Comparison of ENCODE assay signal across 9 cellular contexts in genomic region chr4:82431831-82432230, GRCh38. TPM values are rescaled to one million over a fixed set of nuclear protein-coding genes. Genes with fewer than 3 reads are reported as not detected.
DNase-seq lines count a peak whose midpoint lies in the region; ATAC-seq and TF ChIP-seq lines count a peak whose summit lies in the region.
"Had no signal": no experiment of that assay in that cellular context is flagged by ENCODE, and none has a peak within 500 bp of the region (broad histone marks: within the 10 kb centered on the region; RNA-seq: fewer than 3 reads in every experiment).

No MANE protein-coding gene starts in this region.

- H3K36me3 ChIP-seq in smooth muscle cell (ENCODE audit: low read depth) (no peaks in the 10 kb centered on the region), body of pancreas (replicated peaks in 1 of 2; ENCODE audit: insufficient read depth in 1 of 2, low read depth in 2 of 2) (no peaks in the 10 kb centered on the region)

- H3K4me3 Mint-ChIP-seq in activated T-cell treated with anti-CD3 and anti-CD28 coated beads, Interleukin-2, amount 50 U/mL, for 4 hours, result peak overlapping the region; percentile 100
- H3K4me3 Mint-ChIP-seq in T-cell, result peak overlapping the region; percentile 28 to 99 (median 98)

- POLR2A ChIA-PET in T-cell (lab: Charles Lee), result interaction anchor here (0.6 to 1.8 kb wide), 5 partner anchors 10 to 1043 kb away, joined by 3 to 9 read pairs (median 7); no protein-coding TSS in a partner anchor

- peaks cover 23% of the 10 kb centered on the region for H3F3A ChIP-seq in smooth muscle cell (ENCODE audit: low read depth)

- no peak for DNase-seq in activated T-cell treated with anti-CD3 and anti-CD28 coated beads, Interleukin-2, amount 50 U/mL, for 4 hours
- DNase-seq in activated T-cell treated with anti-CD3 and anti-CD28 coated beads, Interleukin-2, amount 50 U/mL, for 48 hours, result no peak
- no peak for DNase-seq in T-cell
- no peak for DNase-seq in fibroblast of pulmonary artery (ENCODE audit: low read depth)
- DNase-seq in smooth muscle cell (lab: John Stamatoyannopoulos, UW; ENCODE audit: unreplicated experiment), result no peak
- no peak for DNase-seq in body of pancreas
- DNase-seq in GM13977 (ENCODE audit: low spot score), result no peak
- DNase-seq: left colon had no signal

- in situ Hi-C loops in GM13977 (cut with MboI; ENCODE audit: low pct_unique_long_range_greater_than_20kb, low sequenced_read_pairs, unreplicated experiment), result no loop called here

- CTCF ChIA-PET in T-cell (lab: Charles Lee), result interaction anchor here in 1 of 2 donors (0.7 to 0.9 kb wide), 3 partner anchors 30 to 446 kb away, joined by 3 to 4 read pairs (median 3); partner anchors contain the start of gene HNRNPD

- H3K4me1 Mint-ChIP-seq in activated T-cell treated with anti-CD3 and anti-CD28 coated beads, Interleukin-2, amount 50 U/mL, for 4 hours (ENCODE audit: low read depth), result peaks cover 54% of the 10 kb centered on the region
- peaks cover 58 to 70% (median 68%) of the 10 kb centered on the region in 3 donors for H3K4me1 Mint-ChIP-seq in T-cell

- no peaks in the 10 kb centered on the region for H3K27me3 Mint-ChIP-seq in activated T-cell treated with anti-CD3 and anti-CD28 coated beads, Interleukin-2, amount 50 U/mL, for 4 hours (ENCODE audit: low read depth)
- no peaks in the 10 kb centered on the region for H3K27me3 Mint-ChIP-seq in T-cell

- ATAC-seq in activated T-cell treated with anti-CD3 and anti-CD28 coated beads, Interleukin-2, amount 50 U/mL, for 4 hours, result no peak
- ATAC-seq in T-cell (replicated peaks in 1 of 4) (no peak), GM18868 (IDR thresholded peaks at IDR 0.05; ENCODE audit: unreplicated experiment) (no peak), body of pancreas (no peak)

- peaks cover 85% of the 10 kb centered on the region for H3K79me2 ChIP-seq in smooth muscle cell (ENCODE audit: low read depth)

- WGBS in smooth muscle cell (ENCODE audit: low lambda C conversion rate), result 98% methylated on average over 4 of the region's 4 CpGs
- WGBS in body of pancreas, 2 donors, result 97% methylated on average over 4 of the region's 4 CpGs

- no peaks in the 10 kb centered on the region for H3K9me3 ChIP-seq in smooth muscle cell (replicated peaks; ENCODE audit: low read depth)
- no peaks in the 10 kb centered on the region for H3K9me3 ChIP-seq in body of pancreas

- H3K4me3 ChIP-seq in fibroblast of pulmonary artery (replicated peaks; ENCODE audit: low read depth, low read length), result peak overlapping the region; percentile 87
- H3K4me3 ChIP-seq in smooth muscle cell, result peak overlapping the region; percentile 91
- no peak overlapping the region for H3K4me3 ChIP-seq in body of pancreas

- H3K27ac ChIP-seq in smooth muscle cell (ENCODE audit: low read depth) (no peak overlapping the region), body of pancreas (no peak overlapping the region)

- TF ChIP-seq POLR2A in body of pancreas (IDR thresholded peaks at IDR 0.05), result no peak

- no peak for TF ChIP-seq CTCF in fibroblast of pulmonary artery (IDR thresholded peaks at IDR 0.05; ENCODE audit: low read length, missing control alignments)
- no peak for TF ChIP-seq CTCF in smooth muscle cell (IDR thresholded peaks at IDR 0.05; ENCODE audit: borderline replicate concordance, insufficient read depth, poor library complexity, severe bottlenecking)
- no peak for TF ChIP-seq CTCF in body of pancreas (IDR thresholded peaks at IDR 0.05)
- TF ChIP-seq CTCF in GM13977 (IDR thresholded peaks at IDR 0.05; ENCODE audit: extremely low read depth, insufficient read depth, missing control alignments), result no peak

- peak overlapping the region; percentile 98 for H3K4me2 ChIP-seq in smooth muscle cell

- peaks cover 79% of the 10 kb centered on the region for H4K20me1 ChIP-seq in smooth muscle cell (ENCODE audit: low read depth)

- peaks cover 32% of the 10 kb centered on the region for H3K36me3 Mint-ChIP-seq in activated T-cell treated with anti-CD3 and anti-CD28 coated beads, Interleukin-2, amount 50 U/mL, for 4 hours (ENCODE audit: insufficient read depth)
- H3K36me3 Mint-ChIP-seq in T-cell, result peaks cover 30% of the 10 kb centered on the region

- H3K27me3 ChIP-seq in smooth muscle cell (ENCODE audit: low read depth), result no peaks in the 10 kb centered on the region
- H3K27me3 ChIP-seq in body of pancreas, result no peaks in the 10 kb centered on the region

- no peak overlapping the region for H3K9ac ChIP-seq in smooth muscle cell (ENCODE audit: low read depth)

- no peaks in the 10 kb centered on the region for H3K9me3 Mint-ChIP-seq in activated T-cell treated with anti-CD3 and anti-CD28 coated beads, Interleukin-2, amount 50 U/mL, for 4 hours
- no peaks in the 10 kb centered on the region for H3K9me3 Mint-ChIP-seq in T-cell

- H3K27ac Mint-ChIP-seq in T-cell, result no peak overlapping the region

- H2AFZ ChIP-seq in smooth muscle cell (ENCODE audit: low read depth), result no peak overlapping the region

- H3K4me1 ChIP-seq in smooth muscle cell (ENCODE audit: low read depth), result peaks cover 23% of the 10 kb centered on the region
- H3K4me1 ChIP-seq in body of pancreas, result peaks cover 32% of the 10 kb centered on the region

- intact Hi-C loops in body of pancreas (cut with DNase I), result no loop called here

RNA-seq across cellular contexts. Expression of gene ENOPH1, which starts 1.4 kb away (rescaled TPM):
- total RNA-seq in activated T-cell treated with anti-CD3 and anti-CD28 coated beads, Interleukin-2, amount 50 U/mL, for 4 hours, result 10 to 100 TPM; 75.3 to 96.4 (median 86.0) TPM
- total RNA-seq in T-cell (10 to 100 TPM; 21.8 to 29.4 (median 25.9) TPM), smooth muscle cell (39.1 and 54.5 TPM in 2 replicates), body of pancreas (10 to 100 TPM in 1 of 2 donors, 1 to 10 TPM in 1; 6.3 to 17.4 TPM)
- 27.4 and 36.2 TPM in 2 replicates for polyA plus RNA-seq in smooth muscle cell

RNA-seq across cellular contexts. Expression of gene HNRNPDL, which starts 1.6 kb away (rescaled TPM):
- 100 to 1,000 TPM; 682 to 719 (median 695) TPM for total RNA-seq in activated T-cell treated with anti-CD3 and anti-CD28 coated beads, Interleukin-2, amount 50 U/mL, for 4 hours
- 100 to 1,000 TPM; 285 to 401 (median 313) TPM for total RNA-seq in T-cell
- 279 and 283 TPM in 2 replicates for total RNA-seq in smooth muscle cell
- polyA plus RNA-seq in smooth muscle cell, result 144 and 169 TPM in 2 replicates
- total RNA-seq in body of pancreas, result 100 to 1,000 TPM; 130 to 131 TPM

RNA-seq across cellular contexts. Expression of gene HNRNPD, which starts 58.0 kb away (rescaled TPM):
- total RNA-seq in activated T-cell treated with anti-CD3 and anti-CD28 coated beads, Interleukin-2, amount 50 U/mL, for 4 hours, result 100 to 1,000 TPM; 447 to 507 (median 468) TPM
- total RNA-seq in T-cell (100 to 1,000 TPM; 193 to 274 (median 202) TPM), smooth muscle cell (58.7 and 59.2 TPM in 2 replicates), body of pancreas (100 to 1,000 TPM in 1 of 2 donors, 10 to 100 TPM in 1; 97.0 to 104 TPM)
- 162 and 207 TPM in 2 replicates for polyA plus RNA-seq in smooth muscle cell

Comparison
In these comparisons a context has a peak if more than half of its experiments do, and no peak if none do; other contexts are left out.
1. H3K4me3 ChIP-seq: peak in fibroblast of pulmonary artery (single experiment) and smooth muscle cell (single experiment); none in body of pancreas (0 of 2).